In genomic region chr2:236781933-236782788, GRCh38 we compare ENCODE assay signal across 18 cellular contexts.
"Had no signal": no experiment of that assay in that cellular context is flagged by ENCODE, and none has a peak within 500 bp of the region (broad histone marks: within the 10 kb centered on the region; RNA-seq: fewer than 3 reads in every experiment).

No MANE protein-coding gene starts in this region.

- DNase-seq: activated CD4-positive, alpha-beta T cell treated with anti-CD3 and anti-CD28 coated beads, Interleukin-2, amount 50 U/mL, for 4 hours; activated gamma-delta T cell; activated naive CD8-positive, alpha-beta T cell treated with anti-CD3 and anti-CD28 coated beads for 36 hours; activated T-cell treated with anti-CD3 and anti-CD28 coated beads, Interleukin-2, amount 50 U/mL, for 4 hours; anterior cingulate cortex; heart right ventricle; left lung; sigmoid colon; stimulated activated CD4-positive, alpha-beta T cell treated with anti-CD3 and anti-CD28 coated beads, Interleukin-12 subunit alpha, Interleukin-12 subunit beta, amount 100 ng/mL, for 4 hours; stimulated activated CD4-positive, alpha-beta T cell treated with anti-CD3 and anti-CD28 coated beads, Interleukin-2, amount 100 ng/mL, for 48 hours; stimulated activated naive CD8-positive, alpha-beta T cell treated with anti-CD3 and anti-CD28 coated beads, Interleukin-15, Interleukin-2, amounts not matched to agents 100 U/mL and 50 U/mL, for 24 hours; SW 1271; upper lobe of right lung had no signal

- H3K4me1 ChIP-seq: left lung, sigmoid colon, upper lobe of right lung had no signal

- H3K9me3 ChIP-seq: left lung, sigmoid colon, upper lobe of right lung had no signal

- H3K4me3 ChIP-seq: heart right ventricle, left lung, sigmoid colon, upper lobe of right lung had no signal

- FAIRE-seq: bronchial epithelial cell, colon, frontal cortex, islet of Langerhans had no signal

- ATAC-seq: activated CD4-positive, CD25-positive, alpha-beta regulatory T cell treated with anti-CD3 and anti-CD28 coated beads, Interleukin-2, amount 50 U/mL, for 24 hours; activated T-cell treated with anti-CD3 and anti-CD28 coated beads, Interleukin-2, amount 50 U/mL, for 4 hours; stimulated activated naive CD8-positive, alpha-beta T cell treated with anti-CD3 and anti-CD28 coated beads, Interleukin-15, Interleukin-2, amounts not matched to agents 100 U/mL and 50 U/mL, for 24 hours; upper lobe of right lung had no signal

- H3K27me3 ChIP-seq: heart right ventricle, sigmoid colon, upper lobe of right lung had no signal

- H3K27ac ChIP-seq: heart right ventricle, left lung, sigmoid colon, upper lobe of right lung had no signal

- H3K36me3 ChIP-seq: heart right ventricle, left lung, sigmoid colon, upper lobe of right lung had no signal
